Comparison of ENCODE assay signal across 10 cellular contexts in genomic region chr1:109959974-109960744, GRCh38. TPM values are rescaled to one million over a fixed set of nuclear protein-coding genes. Genes with fewer than 3 reads are reported as not detected.
DNase-seq lines count a peak whose midpoint lies in the region; ATAC-seq and TF ChIP-seq lines count a peak whose summit lies in the region.
"Had no signal": no experiment of that assay in that cellular context is flagged by ENCODE, and none has a peak within 500 bp of the region (broad histone marks: within the 10 kb centered on the region; RNA-seq: fewer than 3 reads in every experiment).

No MANE protein-coding gene starts in this region.

- H3K4me3 ChIP-seq in SJCRH30 (no peak overlapping the region), vagina (no peak overlapping the region)

- H3K27me3 ChIP-seq in SJCRH30 (no peaks in the 10 kb centered on the region), vagina (no peaks in the 10 kb centered on the region)

- intact Hi-C loops in Right ventricle myocardium inferior (cut with DNase I): no loop called here
- intact Hi-C loops in cardiac septum (cut with DNase I): no loop called here
- intact Hi-C loops in vagina (cut with DNase I): no loop called here

- no peak for TF ChIP-seq POLR2A in vagina (IDR thresholded peaks at IDR 0.05)

- H3K36me3 ChIP-seq in SJCRH30 (no peaks in the 10 kb centered on the region), vagina (no peaks in the 10 kb centered on the region)

- ATAC-seq in Right ventricle myocardium inferior (peak; percentile 39), GM18498 (IDR thresholded peaks at IDR 0.05; ENCODE audit: unreplicated experiment) (no peak)

- H3K27ac ChIP-seq in SJCRH30 (peak overlapping the region; percentile 5; the same call in 1 of the 2 replicates), vagina (peak overlapping the region; percentile 39)

- no peak for TF ChIP-seq CTCF in vagina (IDR thresholded peaks at IDR 0.05)

- no peak for DNase-seq in Right ventricle myocardium inferior (ENCODE audit: missing footprints)
- DNase-seq in cardiac septum (ENCODE audit: low spot score): no peak
- peak; percentile 18 to 20 for DNase-seq in SJCRH30
- peak; percentile 54 for DNase-seq in iPS DF 19.7 (ENCODE audit: low read depth, low spot score)
- DNase-seq in vagina (ENCODE audit: extremely low spot score in 2 of 2): no peak
- no peak for DNase-seq in T-helper 2 cell
- DNase-seq in activated CD8-positive, alpha-beta memory T cell treated with anti-CD3 and anti-CD28 coated beads for 24 hours: no peak
- DNase-seq: CD4-positive, CD25-positive, alpha-beta regulatory T cell; Karpas-422 had no signal

- no peaks in the 10 kb centered on the region for H3K9me3 ChIP-seq in SJCRH30 (replicated peaks)
- no peaks in the 10 kb centered on the region for H3K9me3 ChIP-seq in vagina

- peaks cover 24% of the 10 kb centered on the region for H3K4me1 ChIP-seq in SJCRH30
- H3K4me1 ChIP-seq in vagina: peaks cover 14% of the 10 kb centered on the region

RNA-seq across cellular contexts. Expression of gene AHCYL1, which starts 24.4 kb away (rescaled TPM):
- total RNA-seq in Right ventricle myocardium inferior: 38.4 TPM
- 53.6 TPM for total RNA-seq in cardiac septum
- 41.5 and 44.4 TPM in 2 replicates for total RNA-seq in SJCRH30 (2014; rRNA removed; shearing (Covaris generic))
- 75.6 TPM for total RNA-seq in vagina

RNA-seq across cellular contexts. Expression of gene CSF1, which starts 49.5 kb away (rescaled TPM):
- total RNA-seq in Right ventricle myocardium inferior (19.0 TPM), cardiac septum (16.7 TPM), vagina (159 TPM)
- total RNA-seq in SJCRH30 (2014; rRNA removed; shearing (Covaris generic)): 0.58 and 0.77 TPM in 2 replicates

Comparison
In these comparisons a context has a peak if more than half of its experiments do, and no peak if none do; other contexts are left out.
1. DNase-seq: peak in SJCRH30 (2 of 2) and iPS DF 19.7 (single experiment); none in Right ventricle myocardium inferior (single experiment), cardiac septum (single experiment), vagina (0 of 2), T-helper 2 cell (0 of 5) and activated CD8-positive, alpha-beta memory T cell treated with anti-CD3 and anti-CD28 coated beads for 24 hours (single experiment).